1 cellular context compared by ENCODE assay signal in genomic region chr6:17599885-17600526, GRCh38.
TF ChIP-seq lines count a peak whose summit lies in the region.

Gene FAM8A1, plus strand, starts transcription at chr6:17600302. Its CDS starts 108 bp downstream, at chr6:17600410.

TF ChIP-seq in K562, 482 proteins besides CTCF, POLR2A, EP300 and RAD21 (continued from another document and continues in another):
- TF ChIP-seq STAT6 (CRISPR knock-in tag; IDR thresholded peaks at IDR 0.05), result no peak
- TF ChIP-seq ID3 (CRISPR knock-in tag; IDR thresholded peaks at IDR 0.05), result no peak
- TF ChIP-seq ID3 (tag; IDR thresholded peaks at IDR 0.05), result no peak
- TF ChIP-seq RBM25 (IDR thresholded peaks at IDR 0.05; ENCODE audit: low read depth, low read length, severe bottlenecking), result no peak
- no peak for TF ChIP-seq TSHZ1 (CRISPR knock-in tag; IDR thresholded peaks at IDR 0.05)
- TF ChIP-seq FUS (optimal IDR thresholded peaks at IDR 0.05; ENCODE audit: low read depth, low read length), result no peak
- no peak for TF ChIP-seq E2F5 (CRISPR knock-in tag; IDR thresholded peaks at IDR 0.05)
- TF ChIP-seq SIX5 (IDR thresholded peaks at IDR 0.05; ENCODE audit: borderline replicate concordance in 1 of 2, insufficient read depth in 1 of 2, low read depth in 1 of 2, low read length in 2 of 2), result no peak
- TF ChIP-seq POLR3A (IDR thresholded peaks at IDR 0.05; ENCODE audit: borderline replicate concordance, extremely low read depth, insufficient read depth, insufficient read length), result no peak
- TF ChIP-seq GABPA (tag; conservative IDR thresholded peaks at IDR 0.05; ENCODE audit: low read depth), result peak; percentile 98
- no peak for TF ChIP-seq ZNF224 (CRISPR knock-in tag; IDR thresholded peaks at IDR 0.05)
- peak; percentile 33 for TF ChIP-seq BRD9 (IDR thresholded peaks at IDR 0.05; ENCODE audit: low read depth, partially characterized antibody)
- TF ChIP-seq HDAC6 (IDR thresholded peaks at IDR 0.05; ENCODE audit: low read depth, low read length), result no peak
- peak; percentile 96 for TF ChIP-seq GABPB1 (CRISPR knock-in tag; IDR thresholded peaks at IDR 0.05)
- TF ChIP-seq CHD7 (IDR thresholded peaks at IDR 0.05; ENCODE audit: low read depth, low read length), result no peak
- TF ChIP-seq ZBTB7A (IDR thresholded peaks at IDR 0.05; ENCODE audit: borderline replicate concordance, control insufficient read depth, low read depth, low read length), result peak; percentile 31; the same call in 1 of the 2 replicates
- peak; percentile 96 for TF ChIP-seq ZBTB40 (IDR thresholded peaks at IDR 0.05)
- no peak for TF ChIP-seq ZBTB40 (CRISPR knock-in tag; IDR thresholded peaks at IDR 0.05)
- no peak for TF ChIP-seq HMG20A (CRISPR knock-in tag; conservative IDR thresholded peaks at IDR 0.05)
- no peak for TF ChIP-seq ZNF436 (CRISPR knock-in tag; IDR thresholded peaks at IDR 0.05)
